ENCODE assay signal across 8 cellular contexts in genomic region chr1:59316497-59317128, GRCh38. TPM values are rescaled to one million over a fixed set of nuclear protein-coding genes. Genes with fewer than 3 reads are reported as not detected.
A peak's percentile ranks its signal among the peaks of the same experiment; 100 is the strongest.
DNase-seq lines count a peak whose midpoint lies in the region; ATAC-seq and TF ChIP-seq lines count a peak whose summit lies in the region.

No MANE protein-coding gene starts in this region.

- H3F3A ChIP-seq in Loucy (ENCODE audit: low read depth) (no peaks in the 10 kb centered on the region), MM.1S (ENCODE audit: insufficient read depth, low read length) (no peaks in the 10 kb centered on the region)

- H4K20me1 ChIP-seq in Loucy (ENCODE audit: insufficient read depth, low read length, poor library complexity, severe bottlenecking): no peaks in the 10 kb centered on the region
- no peaks in the 10 kb centered on the region for H4K20me1 ChIP-seq in MM.1S (ENCODE audit: insufficient read depth, low read length)

- H3K4me3 ChIP-seq in Loucy (ENCODE audit: low read length, poor library complexity, severe bottlenecking) (peak overlapping the region; percentile 11), left ventricle myocardium inferior (peak overlapping the region; percentile 29), A673 (ENCODE audit: low read depth, low read length, poor library complexity, severe bottlenecking) (no peak overlapping the region), MM.1S (ENCODE audit: low read length) (no peak overlapping the region)

- H3K27ac Mint-ChIP-seq in stimulated activated effector memory CD8-positive, alpha-beta T cell treated with anti-CD3 and anti-CD28 coated beads, Interleukin-12 subunit alpha, Interleukin-12 subunit beta, amount 100 ng/mL, for 72 hours: peak overlapping the region; percentile 38

- intact Hi-C loops in left ventricle myocardium inferior (cut with micrococcal nuclease): no loop called here
- intact Hi-C loops in A673 (cut with micrococcal nuclease; ENCODE audit: unreplicated experiment): no loop called here

- TF ChIP-seq CTCF in Loucy (conservative IDR thresholded peaks at IDR 0.05; ENCODE audit: low read length) (no peak), left ventricle myocardium inferior (IDR thresholded peaks at IDR 0.05; ENCODE audit: borderline replicate concordance) (no peak), A673 (conservative IDR thresholded peaks at IDR 0.05; ENCODE audit: low read depth, low read length) (no peak), MM.1S (IDR thresholded peaks at IDR 0.05; ENCODE audit: low read length) (no peak)

- H3K79me2 ChIP-seq in Loucy (ENCODE audit: insufficient read depth, low read length) (no peaks in the 10 kb centered on the region), MM.1S (ENCODE audit: low read length) (no peaks in the 10 kb centered on the region)

- DNase-seq in left ventricle myocardium inferior: no peak
- DNase-seq in stimulated activated effector memory CD8-positive, alpha-beta T cell treated with anti-CD3 and anti-CD28 coated beads, Interleukin-12 subunit alpha, Interleukin-12 subunit beta, amount 100 ng/mL, for 72 hours (ENCODE audit: low spot score in 2 of 2): peak in 1 of 2 donors; percentile 61
- no peak for DNase-seq in amniotic stem cell (lab: John Stamatoyannopoulos, UW)
- no peak for DNase-seq in A673 (ENCODE audit: low spot score)
- no peak for DNase-seq in pons (ENCODE audit: low spot score)
- no peak for DNase-seq in MM.1S

- no TSS peak for BruUV-seq in A673 (replicated peaks; lab: Mats Ljungman, UMichigan)

- H3K9me2 ChIP-seq in Loucy (replicated peaks; ENCODE audit: low read depth, low read length) (no peaks in the 10 kb centered on the region), MM.1S (replicated peaks; ENCODE audit: insufficient read depth, low read length) (no peaks in the 10 kb centered on the region)

- no peaks in the 10 kb centered on the region for H3K27me3 ChIP-seq in Loucy (ENCODE audit: insufficient read depth, low read length, poor library complexity, severe bottlenecking)
- no peaks in the 10 kb centered on the region for H3K27me3 ChIP-seq in left ventricle myocardium inferior (ENCODE audit: low read depth)
- peaks cover 19% of the 10 kb centered on the region for H3K27me3 ChIP-seq in A673 (replicated peaks; ENCODE audit: insufficient read depth, low read depth, low read length, poor library complexity)
- no peaks in the 10 kb centered on the region for H3K27me3 ChIP-seq in MM.1S (replicated peaks; ENCODE audit: insufficient read depth, low read length)

- CTCF ChIA-PET in A673 (lab: Charles Lee): no interaction called here

- H3K4me1 ChIP-seq in Loucy (ENCODE audit: insufficient read depth, low read length, poor library complexity, severe bottlenecking): peaks cover 48% of the 10 kb centered on the region
- H3K4me1 ChIP-seq in left ventricle myocardium inferior: peaks cover 6% of the 10 kb centered on the region
- no peaks in the 10 kb centered on the region for H3K4me1 ChIP-seq in A673 (ENCODE audit: insufficient read depth, low read length, poor library complexity, severe bottlenecking)
- no peaks in the 10 kb centered on the region for H3K4me1 ChIP-seq in MM.1S (ENCODE audit: low read length)

- H3K4me2 ChIP-seq in Loucy (ENCODE audit: low read depth, low read length, poor library complexity, severe bottlenecking) (peak overlapping the region; percentile 52), MM.1S (ENCODE audit: low read depth, low read length) (no peak overlapping the region)

- no peaks in the 10 kb centered on the region for H3K36me3 Mint-ChIP-seq in stimulated activated effector memory CD8-positive, alpha-beta T cell treated with anti-CD3 and anti-CD28 coated beads, Interleukin-12 subunit alpha, Interleukin-12 subunit beta, amount 100 ng/mL, for 72 hours

- no peaks in the 10 kb centered on the region for H3K9me3 Mint-ChIP-seq in stimulated activated effector memory CD8-positive, alpha-beta T cell treated with anti-CD3 and anti-CD28 coated beads, Interleukin-12 subunit alpha, Interleukin-12 subunit beta, amount 100 ng/mL, for 72 hours

- H3K27ac ChIP-seq in left ventricle myocardium inferior (replicated peaks): peak overlapping the region; percentile 53
- H3K27ac ChIP-seq in A673 (ENCODE audit: low read depth, low read length, poor library complexity, severe bottlenecking): no peak overlapping the region
- no peak overlapping the region for H3K27ac ChIP-seq in MM.1S (ENCODE audit: low read length)

- no peaks in the 10 kb centered on the region for H3K9me3 ChIP-seq in Loucy (ENCODE audit: insufficient read depth, low read depth, low read length)
- no peaks in the 10 kb centered on the region for H3K9me3 ChIP-seq in left ventricle myocardium inferior (replicated peaks)
- no peaks in the 10 kb centered on the region for H3K9me3 ChIP-seq in A673 (ENCODE audit: low read depth, low read length, poor library complexity, severe bottlenecking)
- H3K9me3 ChIP-seq in MM.1S (replicated peaks; ENCODE audit: insufficient read depth, low read length): no peaks in the 10 kb centered on the region

- peaks cover 46% of the 10 kb centered on the region for H3K4me1 Mint-ChIP-seq in stimulated activated effector memory CD8-positive, alpha-beta T cell treated with anti-CD3 and anti-CD28 coated beads, Interleukin-12 subunit alpha, Interleukin-12 subunit beta, amount 100 ng/mL, for 72 hours

- no peaks in the 10 kb centered on the region for H3K36me3 ChIP-seq in Loucy (ENCODE audit: insufficient read depth, low read length)
- no peaks in the 10 kb centered on the region for H3K36me3 ChIP-seq in left ventricle myocardium inferior
- no peaks in the 10 kb centered on the region for H3K36me3 ChIP-seq in A673 (ENCODE audit: insufficient read depth, low read length, poor library complexity, severe bottlenecking)
- no peaks in the 10 kb centered on the region for H3K36me3 ChIP-seq in MM.1S (replicated peaks; ENCODE audit: insufficient read depth, low read length)

- H3K4me3 Mint-ChIP-seq in stimulated activated effector memory CD8-positive, alpha-beta T cell treated with anti-CD3 and anti-CD28 coated beads, Interleukin-12 subunit alpha, Interleukin-12 subunit beta, amount 100 ng/mL, for 72 hours: peak overlapping the region; percentile 57

- POLR2A ChIA-PET in A673 (lab: Charles Lee; ENCODE audit: low non-redundant PET): no interaction called here

- ATAC-seq in GM19395 (IDR thresholded peaks at IDR 0.05; ENCODE audit: unreplicated experiment): peak; percentile 82
- ATAC-seq in stimulated activated effector memory CD8-positive, alpha-beta T cell treated with anti-CD3 and anti-CD28 coated beads, Interleukin-12 subunit alpha, Interleukin-12 subunit beta, amount 100 ng/mL, for 72 hours: peak; percentile 88

- H2AFZ ChIP-seq in Loucy (ENCODE audit: low read length) (0 out of 2 replicates have a peak overlapping the region, but pooled peaks have one; percentile 16), MM.1S (ENCODE audit: low read length) (no peak overlapping the region)

- peak overlapping the region; percentile 4 for H3K9ac ChIP-seq in Loucy (ENCODE audit: low read depth, low read length, poor library complexity, severe bottlenecking)
- H3K9ac ChIP-seq in MM.1S (ENCODE audit: low read length): no peak overlapping the region

RNA-seq across cellular contexts. Expression of gene FGGY, which starts 19.7 kb away (rescaled TPM):
- total RNA-seq in left ventricle myocardium inferior: 31.2 TPM
- total RNA-seq in A673 (2021): 2.6 and 3.6 TPM in 2 replicates

Comparison
In these comparisons a context has a peak if more than half of its experiments do, and no peak if none do; other contexts are left out.
1. H3K4me3 ChIP-seq: peak in Loucy (single experiment) and left ventricle myocardium inferior (single experiment); none in A673 (single experiment) and MM.1S (single experiment).